11 cellular contexts compared by ENCODE assay signal in genomic region chr9:95103385-95104087, GRCh38.
DNase-seq lines count a peak whose midpoint lies in the region; TF ChIP-seq lines count a peak whose summit lies in the region.
"Had no signal": no experiment of that assay in that cellular context is flagged by ENCODE, and none has a peak within 500 bp of the region (broad histone marks: within the 10 kb centered on the region; RNA-seq: fewer than 3 reads in every experiment).

No MANE protein-coding gene starts in this region.

- H3K27ac ChIP-seq in layer of hippocampus (ENCODE audit: low read depth, low read length): peak overlapping the region; percentile 79
- no peak overlapping the region for H3K27ac ChIP-seq in PC-9

- no peak for TF ChIP-seq POLR2A in NB4 (IDR thresholded peaks at IDR 0.05; ENCODE audit: extremely low read depth, insufficient read length)

- peaks cover 18% of the 10 kb centered on the region for H3K36me3 ChIP-seq in PC-9 (ENCODE audit: low read depth)

- no peak for DNase-seq in NB4 (ENCODE audit: low read depth)
- no peak for DNase-seq in choroid plexus epithelial cell (ENCODE audit: low read depth)
- no peak for DNase-seq in type B pancreatic cell (ENCODE audit: extremely low spot score, unreplicated experiment)
- DNase-seq in activated naive CD4-positive, alpha-beta T cell treated with anti-CD3 and anti-CD28 coated beads for 36 hours: no peak
- no peak for DNase-seq in HK-2 (ENCODE audit: unreplicated experiment)
- no peak for DNase-seq in PC-9
- DNase-seq: effector CD4-positive, alpha-beta T cell; small intestine; stimulated activated naive CD4-positive, alpha-beta T cell; T-helper 9 cell had no signal

- intact Hi-C loops in activated naive CD4-positive, alpha-beta T cell treated with anti-CD3 and anti-CD28 coated beads for 36 hours (cut with micrococcal nuclease): no loop called here
- intact Hi-C loops in PC-9 (cut with micrococcal nuclease; ENCODE audit: unreplicated experiment): no loop called here

- no peak overlapping the region for H3K4me2 ChIP-seq in PC-9

- H3K4me1 ChIP-seq in PC-9 (replicated peaks; ENCODE audit: insufficient read depth): peaks cover 16% of the 10 kb centered on the region

- H3K27me3 ChIP-seq in layer of hippocampus (ENCODE audit: control insufficient read depth, insufficient read depth, low read length): no peaks in the 10 kb centered on the region
- no peaks in the 10 kb centered on the region for H3K27me3 ChIP-seq in PC-9 (ENCODE audit: insufficient read depth, low read depth)

- peaks cover 22% of the 10 kb centered on the region for H3K4me1 Mint-ChIP-seq in type B pancreatic cell (ENCODE audit: unreplicated experiment)
- H3K4me1 Mint-ChIP-seq in activated naive CD4-positive, alpha-beta T cell treated with anti-CD3 and anti-CD28 coated beads for 36 hours (ENCODE audit: low read depth): no peaks in the 10 kb centered on the region

- H3K4me3 Mint-ChIP-seq in type B pancreatic cell: no peak overlapping the region
- no peak overlapping the region for H3K4me3 Mint-ChIP-seq in activated naive CD4-positive, alpha-beta T cell treated with anti-CD3 and anti-CD28 coated beads for 36 hours

- no peaks in the 10 kb centered on the region for H3K27me3 Mint-ChIP-seq in type B pancreatic cell
- H3K27me3 Mint-ChIP-seq in activated naive CD4-positive, alpha-beta T cell treated with anti-CD3 and anti-CD28 coated beads for 36 hours (ENCODE audit: low read depth): no peaks in the 10 kb centered on the region

- no TSS peak for BruUV-seq in PC-9 (replicated peaks; lab: Mats Ljungman, UMichigan)

- H3K9me3 Mint-ChIP-seq in type B pancreatic cell: no peaks in the 10 kb centered on the region
- no peaks in the 10 kb centered on the region for H3K9me3 Mint-ChIP-seq in activated naive CD4-positive, alpha-beta T cell treated with anti-CD3 and anti-CD28 coated beads for 36 hours

- POLR2A ChIA-PET in PC-9 (lab: Charles Lee; ENCODE audit: unreplicated experiment): interaction anchor here (0.6 kb wide), 2 partner anchors 194 to 836 kb away, joined by 4 to 30 read pairs; no protein-coding TSS in a partner anchor

- H3K4me3 ChIP-seq in NB4 (ENCODE audit: low read depth, low read length): no peak overlapping the region
- H3K4me3 ChIP-seq in choroid plexus epithelial cell (ENCODE audit: low read depth, low read length): no peak overlapping the region
- no peak overlapping the region for H3K4me3 ChIP-seq in PC-9

- H3K79me2 ChIP-seq in PC-9 (ENCODE audit: low read depth): no peaks in the 10 kb centered on the region

- no peaks in the 10 kb centered on the region; the same call in 1 of the 2 replicates for H4K20me1 ChIP-seq in PC-9 (ENCODE audit: insufficient read depth)

- no peak overlapping the region for H2AFZ ChIP-seq in PC-9

- H3K36me3 Mint-ChIP-seq in type B pancreatic cell: peaks cover 18% of the 10 kb centered on the region
- peaks cover 4% of the 10 kb centered on the region for H3K36me3 Mint-ChIP-seq in activated naive CD4-positive, alpha-beta T cell treated with anti-CD3 and anti-CD28 coated beads for 36 hours (ENCODE audit: low read depth)

- peaks cover 21% of the 10 kb centered on the region; the same call in 1 of the 2 replicates for H3F3A ChIP-seq in PC-9 (ENCODE audit: insufficient read depth, low read depth)

- no peaks in the 10 kb centered on the region for H3K9me2 ChIP-seq in PC-9 (ENCODE audit: insufficient read depth)

- H3K27ac Mint-ChIP-seq in type B pancreatic cell: no peak overlapping the region
- H3K27ac Mint-ChIP-seq in activated naive CD4-positive, alpha-beta T cell treated with anti-CD3 and anti-CD28 coated beads for 36 hours: no peak overlapping the region

- H3K9me3 ChIP-seq in PC-9 (ENCODE audit: insufficient read depth, low read depth): no peaks in the 10 kb centered on the region

- CTCF ChIA-PET in activated naive CD4-positive, alpha-beta T cell treated with anti-CD3 and anti-CD28 coated beads for 36 hours (lab: Charles Lee): interaction anchor here (0.7 kb wide), 1 partner anchor 435 kb away, joined by 3 read pairs; no protein-coding TSS in a partner anchor
- CTCF ChIA-PET in PC-9 (lab: Charles Lee): no interaction called here

- peak; percentile 14 for TF ChIP-seq CTCF in NB4 (IDR thresholded peaks at IDR 0.05; ENCODE audit: low read depth, low read length)
- peak; percentile 36 for TF ChIP-seq CTCF in choroid plexus epithelial cell (conservative IDR thresholded peaks at IDR 0.05; ENCODE audit: low read depth, low read length)
- TF ChIP-seq CTCF in type B pancreatic cell (conservative IDR thresholded peaks at IDR 0.05): peak; percentile 30
- no peak for TF ChIP-seq CTCF in PC-9 (conservative IDR thresholded peaks at IDR 0.05)
